ENCODE assay signal across 8 cellular contexts in genomic region chr7:151228024-151228866, GRCh38. TPM values are rescaled to one million over a fixed set of nuclear protein-coding genes. Genes with fewer than 3 reads are reported as not detected.
DNase-seq lines count a peak whose midpoint lies in the region; ATAC-seq lines count a peak whose summit lies in the region.
"Had no signal": no experiment of that assay in that cellular context is flagged by ENCODE, and none has a peak within 500 bp of the region (broad histone marks: within the 10 kb centered on the region; RNA-seq: fewer than 3 reads in every experiment).

No MANE protein-coding gene starts in this region.

- H3K4me3 ChIP-seq in HUES48 (ENCODE audit: low read depth, low read length), result peak overlapping the region; percentile 88
- H3K4me3 ChIP-seq in iPS-18c (ENCODE audit: insufficient read depth, low read depth, low read length), result peak overlapping the region; percentile 61

- CTCF ChIA-PET in activated CD8-positive, alpha-beta T cell treated with anti-CD3 and anti-CD28 coated beads, Interleukin-2, amount 10 ng/mL, durations not matched to agents 7 days and 5 days (lab: Charles Lee), result interaction anchor here (0.9 to 5.1 kb wide), 6 partner anchors 9 to 124 kb away, joined by 3 to 59 read pairs (median 8); no protein-coding TSS in a partner anchor

- peak overlapping the region; percentile 68 for H3K9ac ChIP-seq in HUES48 (ENCODE audit: low read depth, low read length)

- H3K4me1 Mint-ChIP-seq in activated CD8-positive, alpha-beta T cell treated with anti-CD3 and anti-CD28 coated beads, Interleukin-2, amount 10 ng/mL, durations not matched to agents 7 days and 5 days (ENCODE audit: low read depth), result peaks cover 44% of the 10 kb centered on the region
- peaks cover 58% of the 10 kb centered on the region for H3K4me1 Mint-ChIP-seq in stimulated activated naive CD8-positive, alpha-beta T cell treated with anti-CD3 and anti-CD28 coated beads, Interleukin-15, amount 100 ng/mL, for 72 hours

- H3K27ac Mint-ChIP-seq in activated CD8-positive, alpha-beta T cell treated with anti-CD3 and anti-CD28 coated beads, Interleukin-2, amount 10 ng/mL, durations not matched to agents 7 days and 5 days, result peak overlapping the region; percentile 97
- H3K27ac Mint-ChIP-seq in stimulated activated naive CD8-positive, alpha-beta T cell treated with anti-CD3 and anti-CD28 coated beads, Interleukin-15, amount 100 ng/mL, for 72 hours, result peak overlapping the region in 1 of 2 donors; percentile 57

- H3K4me3 Mint-ChIP-seq in activated CD8-positive, alpha-beta T cell treated with anti-CD3 and anti-CD28 coated beads, Interleukin-2, amount 10 ng/mL, durations not matched to agents 7 days and 5 days, result peak overlapping the region; percentile 99
- H3K4me3 Mint-ChIP-seq in stimulated activated naive CD8-positive, alpha-beta T cell treated with anti-CD3 and anti-CD28 coated beads, Interleukin-15, amount 100 ng/mL, for 72 hours, result peak overlapping the region; percentile 97 to 100

- H3K9me3 ChIP-seq in HUES48 (ENCODE audit: control insufficient read depth, insufficient read depth, low read length) (no peaks in the 10 kb centered on the region), iPS-18c (ENCODE audit: control insufficient read depth, insufficient read depth, low read length) (no peaks in the 10 kb centered on the region)

- peak overlapping the region; percentile 91 for H3K27ac ChIP-seq in HUES48 (ENCODE audit: low read depth, low read length)

- no peaks in the 10 kb centered on the region for H3K27me3 Mint-ChIP-seq in activated CD8-positive, alpha-beta T cell treated with anti-CD3 and anti-CD28 coated beads, Interleukin-2, amount 10 ng/mL, durations not matched to agents 7 days and 5 days (ENCODE audit: low read depth)
- H3K27me3 Mint-ChIP-seq in stimulated activated naive CD8-positive, alpha-beta T cell treated with anti-CD3 and anti-CD28 coated beads, Interleukin-15, amount 100 ng/mL, for 72 hours, result no peaks in the 10 kb centered on the region

- H3K27me3 ChIP-seq in HUES48 (ENCODE audit: control insufficient read depth, insufficient read depth, low read length), result no peaks in the 10 kb centered on the region

- ATAC-seq in activated CD8-positive, alpha-beta T cell treated with anti-CD3 and anti-CD28 coated beads, Interleukin-2, amount 10 ng/mL, durations not matched to agents 7 days and 5 days, result no peak
- no peak for ATAC-seq in stimulated activated naive CD8-positive, alpha-beta T cell treated with anti-CD3 and anti-CD28 coated beads, Interleukin-15, amount 100 ng/mL, for 72 hours
- no peak for ATAC-seq in HG02840 (IDR thresholded peaks at IDR 0.05; ENCODE audit: low FRiP score, unreplicated experiment)
- ATAC-seq in GM19463 (IDR thresholded peaks at IDR 0.05; ENCODE audit: unreplicated experiment), result no peak

- peaks cover 27% of the 10 kb centered on the region for H3K36me3 ChIP-seq in HUES48 (ENCODE audit: control insufficient read depth, insufficient read depth, low read length)

- DNase-seq in activated CD8-positive, alpha-beta T cell treated with anti-CD3 and anti-CD28 coated beads, Interleukin-2, amount 10 ng/mL, durations not matched to agents 7 days and 5 days, result no peak
- DNase-seq in stimulated activated naive CD8-positive, alpha-beta T cell treated with anti-CD3 and anti-CD28 coated beads, Interleukin-15, amount 100 ng/mL, for 72 hours, result no peak
- DNase-seq in KG1 (lab: John Stamatoyannopoulos, UW), result no peak
- DNase-seq: activated effector memory CD4-positive, alpha-beta T cell treated with anti-CD3 and anti-CD28 coated beads, Interleukin-2, amount 50 U/mL, for 16 hours had no signal

- peaks cover 26% of the 10 kb centered on the region for H3K36me3 Mint-ChIP-seq in activated CD8-positive, alpha-beta T cell treated with anti-CD3 and anti-CD28 coated beads, Interleukin-2, amount 10 ng/mL, durations not matched to agents 7 days and 5 days (ENCODE audit: low read depth)

- H3K9me3 Mint-ChIP-seq in activated CD8-positive, alpha-beta T cell treated with anti-CD3 and anti-CD28 coated beads, Interleukin-2, amount 10 ng/mL, durations not matched to agents 7 days and 5 days (ENCODE audit: insufficient read depth), result no peaks in the 10 kb centered on the region
- no peaks in the 10 kb centered on the region for H3K9me3 Mint-ChIP-seq in stimulated activated naive CD8-positive, alpha-beta T cell treated with anti-CD3 and anti-CD28 coated beads, Interleukin-15, amount 100 ng/mL, for 72 hours

- POLR2A ChIA-PET in activated CD8-positive, alpha-beta T cell treated with anti-CD3 and anti-CD28 coated beads, Interleukin-2, amount 10 ng/mL, durations not matched to agents 7 days and 5 days (lab: Charles Lee), result interaction anchor here (0.6 to 1.5 kb wide), 4 partner anchors 22 to 115 kb away, joined by 3 to 5 read pairs (median 4); partner anchors contain the start of gene NUB1

- peaks cover 12% of the 10 kb centered on the region; the same call in 1 of the 2 replicates for H3K4me1 ChIP-seq in HUES48 (ENCODE audit: control insufficient read depth, insufficient read depth, low read length)

RNA-seq across cellular contexts. Expression of gene ABCF2, which starts 1.2 kb away (rescaled TPM):
- 10 to 100 TPM; 38.2 to 45.9 TPM for total RNA-seq in activated CD8-positive, alpha-beta T cell treated with anti-CD3 and anti-CD28 coated beads, Interleukin-2, amount 10 ng/mL, durations not matched to agents 7 days and 5 days

RNA-seq across cellular contexts. Expression of gene CHPF2, which starts 4.0 kb away (rescaled TPM):
- total RNA-seq in activated CD8-positive, alpha-beta T cell treated with anti-CD3 and anti-CD28 coated beads, Interleukin-2, amount 10 ng/mL, durations not matched to agents 7 days and 5 days, result 10 to 100 TPM; 34.7 to 36.1 TPM

RNA-seq across cellular contexts. Expression of gene H2BK1, which starts 18.0 kb away (rescaled TPM):
- under 1 TPM in 1 of 2 experiments, not detected in 1; 0.76 TPM for total RNA-seq in activated CD8-positive, alpha-beta T cell treated with anti-CD3 and anti-CD28 coated beads, Interleukin-2, amount 10 ng/mL, durations not matched to agents 7 days and 5 days

RNA-seq across cellular contexts. Expression of gene SMARCD3, which starts 20.2 kb away (rescaled TPM):
- 1 to 10 TPM; 4.2 to 4.7 TPM for total RNA-seq in activated CD8-positive, alpha-beta T cell treated with anti-CD3 and anti-CD28 coated beads, Interleukin-2, amount 10 ng/mL, durations not matched to agents 7 days and 5 days

RNA-seq across cellular contexts. Expression of gene ASB10, which starts 41.2 kb away (rescaled TPM):
- total RNA-seq in activated CD8-positive, alpha-beta T cell treated with anti-CD3 and anti-CD28 coated beads, Interleukin-2, amount 10 ng/mL, durations not matched to agents 7 days and 5 days, result not detected
